ENCODE assay signal across 9 cellular contexts in the genomic region with DNA sequence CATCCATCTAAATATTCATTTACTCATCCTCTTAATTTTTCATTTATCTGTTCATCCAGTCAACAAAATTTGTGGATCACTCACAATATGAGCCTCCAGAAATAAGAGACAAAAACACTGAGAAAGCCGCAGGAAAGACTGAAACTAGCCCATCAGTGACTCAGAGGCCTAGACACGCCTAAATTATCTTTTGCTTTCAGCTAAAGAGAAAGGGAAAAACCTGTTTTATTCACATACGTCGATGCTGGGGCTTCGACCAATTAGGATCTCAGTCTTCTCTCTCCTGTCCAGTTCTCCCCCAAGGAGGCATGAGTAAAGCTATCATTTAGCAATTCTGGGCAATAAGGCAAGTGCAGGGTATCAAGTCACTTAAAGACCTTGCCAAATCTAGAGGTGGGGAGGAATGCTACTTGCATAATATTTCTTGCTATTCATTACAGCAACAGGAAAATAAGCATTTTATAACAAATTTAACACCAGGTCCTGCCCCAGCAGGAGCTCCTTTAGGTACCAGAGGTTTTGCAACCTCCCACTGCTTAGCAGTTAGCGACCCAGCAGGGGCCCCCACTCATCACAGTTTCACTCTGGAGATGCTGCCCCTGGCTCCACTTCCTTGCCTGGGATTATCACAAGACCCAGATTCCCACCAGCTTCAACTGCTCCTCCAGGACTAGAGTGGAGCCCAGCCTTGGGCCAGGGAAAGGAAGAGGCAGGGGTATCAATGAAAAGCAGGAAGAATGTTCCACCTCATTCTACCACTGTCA. TPM values are rescaled to one million over a fixed set of nuclear protein-coding genes. Genes with fewer than 3 reads are reported as not detected.
DNase-seq lines count a peak whose midpoint lies in the region; ATAC-seq and TF ChIP-seq lines count a peak whose summit lies in the region.
"Had no signal": no experiment of that assay in that cellular context is flagged by ENCODE, and none has a peak within 500 bp of the region (broad histone marks: within the 10 kb centered on the region; RNA-seq: fewer than 3 reads in every experiment).

No MANE protein-coding gene starts in this region.

- no peaks in the 10 kb centered on the region for H3K79me2 ChIP-seq in GM23248 (ENCODE audit: insufficient read depth)

- TF ChIP-seq CTCF in mucosa of descending colon (IDR thresholded peaks at IDR 0.05) (no peak), esophagus muscularis mucosa (IDR thresholded peaks at IDR 0.05) (no peak)

- H2AFZ ChIP-seq in GM23248 = no peak overlapping the region

- H3K4me2 ChIP-seq in GM23248 (ENCODE audit: unreplicated experiment) = no peak overlapping the region

- DNase-seq in GM23248 = peak; percentile 4
- peak; percentile 10 for DNase-seq in SK-N-MC (ENCODE audit: low read depth, low spot score)
- no peak for DNase-seq in mucosa of descending colon
- DNase-seq in esophagus muscularis mucosa (ENCODE audit: extremely low spot score) = no peak
- DNase-seq in SKM-1 treated with dmso at 0.1 percent for 144 hours (lab: John Stamatoyannopoulos, UW; ENCODE audit: unreplicated experiment) = no peak
- no peak for DNase-seq in NCI-H526 treated with DMSO at 0.1 percent for 48 hours (lab: John Stamatoyannopoulos, UW)
- DNase-seq: spleen had no signal

- TF ChIP-seq EP300 in esophagus muscularis mucosa (IDR thresholded peaks at IDR 0.05) = no peak

- in situ Hi-C loops in GM23248 (cut with MboI) = no loop called here

- H3K4me3 ChIP-seq in GM23248 (no peak overlapping the region), SK-N-MC (no peak overlapping the region), mucosa of descending colon (no peak overlapping the region), esophagus muscularis mucosa (no peak overlapping the region)
- H3K4me3 ChIP-seq: gastroesophageal sphincter, spleen had no signal

- ATAC-seq in GM18520 (IDR thresholded peaks at IDR 0.05; ENCODE audit: unreplicated experiment) (peak; percentile 85), mucosa of descending colon (peak; percentile 47)
- ATAC-seq: gastroesophageal sphincter had no signal

- WGBS in GM23248 (ENCODE audit: low coverage in 1 of 2, low lambda C conversion rate in 2 of 2, missing lambda C conversion rate in 2 of 2), 2 experiments = 56 to 67% methylated on average over 6 of the region's 6 CpGs
- WGBS in esophagus muscularis mucosa = 81% methylated on average over 6 of the region's 6 CpGs

- H3K27me3 ChIP-seq in GM23248 (replicated peaks; ENCODE audit: insufficient read depth) (no peaks in the 10 kb centered on the region), esophagus muscularis mucosa (peaks cover 0 to 4% (median 0%) of the 10 kb centered on the region in 4 donors)
- H3K27me3 ChIP-seq: gastroesophageal sphincter, spleen had no signal

- H3K36me3 ChIP-seq in GM23248 (ENCODE audit: low read depth) (no peaks in the 10 kb centered on the region), SK-N-MC (ENCODE audit: insufficient read depth, low read length) (no peaks in the 10 kb centered on the region), mucosa of descending colon (ENCODE audit: low read depth) (no peaks in the 10 kb centered on the region), esophagus muscularis mucosa (no peaks in the 10 kb centered on the region)
- H3K36me3 ChIP-seq: gastroesophageal sphincter, spleen had no signal

- intact Hi-C loops in mucosa of descending colon (cut with DNase I, micrococcal nuclease) (no loop called here), esophagus muscularis mucosa (cut with DNase I) (no loop called here)

- H3K27ac ChIP-seq in GM23248 = no peak overlapping the region
- H3K27ac ChIP-seq in SK-N-MC = no peak overlapping the region
- H3K27ac ChIP-seq in esophagus muscularis mucosa (replicated peaks in 1 of 4) = no peak overlapping the region
- H3K27ac ChIP-seq: gastroesophageal sphincter, spleen had no signal

- H4K20me1 ChIP-seq in GM23248 (ENCODE audit: insufficient read depth) = no peaks in the 10 kb centered on the region

- no peak for TF ChIP-seq POLR2A in esophagus muscularis mucosa (IDR thresholded peaks at IDR 0.05; ENCODE audit: low read depth)

- H3K9ac ChIP-seq in GM23248 (no peak overlapping the region), SK-N-MC (ENCODE audit: insufficient read length) (no peak overlapping the region)

- H3K9me3 ChIP-seq in GM23248 (ENCODE audit: low read depth) (no peaks in the 10 kb centered on the region), SK-N-MC (ENCODE audit: low read depth, low read length) (no peaks in the 10 kb centered on the region), mucosa of descending colon (no peaks in the 10 kb centered on the region), esophagus muscularis mucosa (no peaks in the 10 kb centered on the region)
- H3K9me3 ChIP-seq: gastroesophageal sphincter had no signal

- no peaks in the 10 kb centered on the region for H3K9me2 ChIP-seq in GM23248 (ENCODE audit: insufficient read depth)

- no peaks in the 10 kb centered on the region for H3F3A ChIP-seq in GM23248 (ENCODE audit: insufficient read depth)

- H3K4me1 ChIP-seq in GM23248 (ENCODE audit: insufficient read depth) (no peaks in the 10 kb centered on the region), mucosa of descending colon (ENCODE audit: low read depth) (no peaks in the 10 kb centered on the region), esophagus muscularis mucosa (peaks cover 0 to 6% (median 0%) of the 10 kb centered on the region in 4 donors)
- H3K4me1 ChIP-seq: gastroesophageal sphincter had no signal

RNA-seq across cellular contexts. Expression of a gene that starts 30.1 kb away (rescaled TPM):
- 11.9 and 17.2 TPM in 2 replicates for total RNA-seq in GM23248 (2014; rRNA removed; shearing (Covaris generic))
- 16.1 and 17.3 TPM in 2 replicates for polyA plus RNA-seq in GM23248 (2016; fragmentation: Nextera tagmentation; extraction: Ambion mirVana)
- total RNA-seq in mucosa of descending colon = 1 to 10 TPM; 1.5 to 6.5 (median 1.8) TPM
- 1 to 10 TPM; 1.1 to 2.9 (median 2.3) TPM for total RNA-seq in esophagus muscularis mucosa

Comparison
In these comparisons a context has a peak if more than half of its experiments do, and no peak if none do; other contexts are left out.
1. DNase-seq: peak in GM23248 (single experiment) and SK-N-MC (single experiment); none in mucosa of descending colon (0 of 3), esophagus muscularis mucosa (single experiment), SKM-1 treated with dmso at 0.1 percent for 144 hours (single experiment) and NCI-H526 treated with DMSO at 0.1 percent for 48 hours (single experiment).